In the genomic region with DNA sequence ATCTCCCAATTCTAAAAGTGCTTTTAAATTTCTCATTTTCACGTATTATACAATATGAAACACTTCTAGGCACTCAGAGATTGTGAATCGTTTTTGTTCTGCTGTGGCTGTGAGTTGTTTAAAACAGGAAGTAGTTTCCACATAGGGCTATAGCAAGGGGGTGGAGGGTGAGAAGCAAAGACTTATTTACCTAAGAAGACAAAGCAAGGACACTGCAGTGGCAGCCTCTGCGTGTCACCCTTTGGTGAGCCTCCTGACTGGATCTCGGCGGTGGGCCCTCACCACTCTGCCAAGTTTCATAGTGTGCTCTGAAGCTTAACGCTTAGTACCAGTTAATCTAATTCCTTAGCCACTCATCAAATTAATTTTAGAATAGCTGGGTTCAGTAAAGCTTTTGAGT, we compare ENCODE assay signal across 8 cellular contexts. TPM values are rescaled to one million over a fixed set of nuclear protein-coding genes. Genes with fewer than 3 reads are reported as not detected.
DNase-seq lines count a peak whose midpoint lies in the region; ATAC-seq, FAIRE-seq and TF ChIP-seq lines count a peak whose summit lies in the region.

No MANE protein-coding gene starts in this region.

- H3K9me1 ChIP-seq in K562 (ENCODE audit: control insufficient read depth, insufficient read depth, low read length): no peaks in the 10 kb centered on the region

- no peak overlapping the region for H3K27ac ChIP-seq in K562 (ENCODE audit: extremely low read depth, low read depth, low read length)
- H3K27ac ChIP-seq in coronary artery: no peak overlapping the region
- H3K27ac ChIP-seq in right atrium auricular region: no peak overlapping the region
- no peak overlapping the region for H3K27ac ChIP-seq in sigmoid colon

- in situ Hi-C loops in K562 (cut with MboI): loop anchor here (25.0 kb wide), 1 partner anchor 586 kb away; no protein-coding TSS in a partner anchor

- H4K20me1 ChIP-seq in K562 (replicated peaks; ENCODE audit: control insufficient read depth, insufficient read depth, low read length): no peaks in the 10 kb centered on the region

- no peak overlapping the region for H3K4me2 ChIP-seq in K562 (ENCODE audit: insufficient read depth, low read length)

- BruUV-seq in K562 (replicated peaks; lab: Mats Ljungman, UMichigan): no TSS peak

- CTCF ChIA-PET in K562 (lab: Yijun Ruan, JAX; ENCODE audit: low intra/inter-chr PET ratio): no interaction called here

- H3K79me2 ChIP-seq in K562 (ENCODE audit: control insufficient read depth, insufficient read depth, low read length): no peaks in the 10 kb centered on the region

- peak; percentile 55 for DNase-seq in GM12865 (ENCODE audit: low read depth)
- DNase-seq in K562 (ENCODE audit: extremely low read depth in 1 of 4, low spot score in 3 of 4): no peak
- no peak for DNase-seq in coronary artery (ENCODE audit: low spot score)
- no peak for DNase-seq in right atrium auricular region (ENCODE audit: low spot score)
- no peak for DNase-seq in sigmoid colon
- DNase-seq in T-helper 9 cell: no peak

- TF ChIP-seq RAD21 in K562 (CRISPR knock-in tag; conservative IDR thresholded peaks at IDR 0.05 in 1 of 2, IDR thresholded peaks at IDR 0.05 in 1 of 2): no peak

- H3K9me3 ChIP-seq in K562 (replicated peaks; ENCODE audit: control insufficient read depth, insufficient read depth, low read depth, low read length) (no peaks in the 10 kb centered on the region), right atrium auricular region (no peaks in the 10 kb centered on the region), sigmoid colon (no peaks in the 10 kb centered on the region)

- POLR2A ChIA-PET in K562 (lab: Yijun Ruan, JAX): no interaction called here

- 23% methylated on average over 6 of the region's 6 CpGs for WGBS in K562 (ENCODE audit: insufficient coverage, low coverage, missing lambda C conversion rate)
- WGBS in sigmoid colon, 2 donors: 29 to 36% methylated on average over 6 of the region's 6 CpGs

- no peak overlapping the region for H3K9ac ChIP-seq in K562 (ENCODE audit: insufficient read depth in 1 of 2, low read depth in 2 of 2, low read length in 2 of 2)

- H2AFZ ChIP-seq in K562 (ENCODE audit: low read depth, low read length): peak overlapping the region; percentile 72; the same call in 1 of the 2 replicates

- TF ChIP-seq CTCF in GM12865 (IDR thresholded peaks at IDR 0.05; ENCODE audit: insufficient read depth, low read depth, low read length, missing control alignments): no peak
- TF ChIP-seq CTCF in K562 (IDR thresholded peaks at IDR 0.05 in 2 of 3, conservative IDR thresholded peaks at IDR 0.05 in 1 of 3; ENCODE audit: insufficient read depth in 2 of 3, low read depth in 1 of 3, low read length in 3 of 3): no peak
- TF ChIP-seq CTCF in coronary artery (IDR thresholded peaks at IDR 0.05): no peak
- no peak for TF ChIP-seq CTCF in right atrium auricular region (IDR thresholded peaks at IDR 0.05)
- no peak for TF ChIP-seq CTCF in sigmoid colon (IDR thresholded peaks at IDR 0.05)

- no peaks in the 10 kb centered on the region for H3K4me1 ChIP-seq in K562 (replicated peaks in 1 of 2; ENCODE audit: control insufficient read depth in 2 of 2, insufficient read depth in 2 of 2, low read length in 2 of 2)
- no peaks in the 10 kb centered on the region for H3K4me1 ChIP-seq in right atrium auricular region
- no peaks in the 10 kb centered on the region for H3K4me1 ChIP-seq in sigmoid colon

- H3K36me3 ChIP-seq in K562 (ENCODE audit: control insufficient read depth, insufficient read depth, low read length) (no peaks in the 10 kb centered on the region), right atrium auricular region (no peaks in the 10 kb centered on the region), sigmoid colon (no peaks in the 10 kb centered on the region)

- H3K27me3 ChIP-seq in K562 (ENCODE audit: control insufficient read depth in 2 of 2, insufficient read depth in 2 of 2, low read length in 2 of 2) (no peaks in the 10 kb centered on the region), right atrium auricular region (no peaks in the 10 kb centered on the region), sigmoid colon (peaks cover 0 to 10% (median 0%) of the 10 kb centered on the region in 3 donors)

- ATAC-seq in GM21381 (IDR thresholded peaks at IDR 0.05; ENCODE audit: unreplicated experiment) (peak; percentile 64), HG03521 (IDR thresholded peaks at IDR 0.05; ENCODE audit: unreplicated experiment) (peak; percentile 83), K562 (0 out of 3 replicates have a peak, but pooled peaks have one; percentile 22)

- TF ChIP-seq EP300 in K562 (IDR thresholded peaks at IDR 0.05; ENCODE audit: low read length) (no peak), sigmoid colon (IDR thresholded peaks at IDR 0.05) (no peak)

- H3K4me3 ChIP-seq in GM12865 (ENCODE audit: low read depth, low read length) (no peak overlapping the region), K562 (no peak overlapping the region), coronary artery (no peak overlapping the region), right atrium auricular region (no peak overlapping the region), sigmoid colon (no peak overlapping the region)

- no peak for FAIRE-seq in K562 (lab: Jason Lieb, UNC)

- no peak for TF ChIP-seq POLR2A in K562 (conservative IDR thresholded peaks at IDR 0.05)
- no peak for TF ChIP-seq POLR2A in sigmoid colon (IDR thresholded peaks at IDR 0.05)

- intact Hi-C loops in K562 (cut with micrococcal nuclease): no loop called here
- intact Hi-C loops in sigmoid colon (cut with DNase I): no loop called here

TF ChIP-seq in K562, 482 proteins besides CTCF, POLR2A, EP300 and RAD21:
- TF ChIP-seq NCOA6 (IDR thresholded peaks at IDR 0.05) (no peak), SRF (CRISPR knock-in tag; IDR thresholded peaks at IDR 0.05) (peak in 1 of 2 experiments; percentile 56; a peak in 1 of 4 replicates), NUFIP1 (IDR thresholded peaks at IDR 0.05; ENCODE audit: partially characterized antibody) (no peak)

RNA-seq across cellular contexts. Expression of gene TNFSF13B, which starts 56.8 kb away (rescaled TPM):
- total RNA-seq in K562 (2011; cell fraction: chromatin; rRNA removed; ENCODE audit: low replicate concordance): 0.60 and 1.9 TPM in 2 replicates
- total RNA-seq in K562 (2011; cell fraction: nucleolus; rRNA removed): 1.2 TPM in 2 replicates
- total RNA-seq in K562 (2011; cell fraction: nucleoplasm; rRNA removed): 0.73 and 1.5 TPM in 2 replicates
- total RNA-seq in K562 (2014; rRNA removed): 1.1 and 2.0 TPM in 2 replicates
- total RNA-seq in K562 (2014; rRNA removed; fragmentation: Illumina TruSeq; extraction: Trizol): 1.2 and 1.4 TPM in 2 replicates
- 1.5 and 2.0 TPM in 2 replicates for total RNA-seq in K562 (2015; rRNA removed; fragmentation: Illumina TruSeq; extraction: Trizol)
- 0.94 and 2.1 TPM in 2 replicates for total RNA-seq in K562 (2021)
- polyA plus RNA-seq in K562 (2011; rRNA removed): 1.5 and 3.3 TPM in 2 replicates
- 0.72 and 1.5 TPM in 2 replicates for polyA plus RNA-seq in K562 (2011; cell fraction: cytosol; rRNA removed)
- polyA plus RNA-seq in K562 (2011; cell fraction: nucleus; rRNA removed): 0.75 and 1.8 TPM in 2 replicates
- 1.2 TPM in 2 replicates for polyA plus RNA-seq in K562 (2012)
- 1.5 TPM in 2 replicates for polyA plus RNA-seq in K562 (2014; fragmentation: Illumina TruSeq; extraction: Trizol)
- 1 to 10 TPM; 1.3 to 1.9 TPM for polyA plus RNA-seq in K562 (2014; fragmentation: Nextera tagmentation; extraction: Ambion mirVana)
- 1.0 and 1.1 TPM in 2 replicates for polyA plus RNA-seq in K562 (2014; rRNA removed)
- 0.60 and 1.6 TPM in 2 replicates for polyA minus RNA-seq in K562 (2011; rRNA and poly(A)+ RNA removed)
- not detected in 2 replicates for polyA minus RNA-seq in K562 (2011; cell fraction: cytosol; rRNA and poly(A)+ RNA removed)
- polyA minus RNA-seq in K562 (2011; cell fraction: nucleus; rRNA and poly(A)+ RNA removed): 1.1 and 2.2 TPM in 2 replicates
- 1 to 10 TPM in 1 of 2 donors, under 1 TPM in 1; 0.26 to 1.4 TPM for total RNA-seq in right atrium auricular region
- 1 to 10 TPM; 1.1 to 4.5 (median 2.9) TPM for total RNA-seq in sigmoid colon
- polyA plus RNA-seq in sigmoid colon: 10 to 100 TPM in 1 of 3 donors, 1 to 10 TPM in 2; 1.8 to 11.5 (median 3.7) TPM

Comparison
In these comparisons a context has a peak if more than half of its experiments do, and no peak if none do; other contexts are left out.
1. ATAC-seq: peak in every context shown above with its lines; median percentile 83 in HG03521; 64 in GM21381; 22 in K562.